11 cellular contexts compared by ENCODE assay signal in genomic region chr2:59893612-59894011, GRCh38.
"Had no signal": no experiment of that assay in that cellular context is flagged by ENCODE, and none has a peak within 500 bp of the region (broad histone marks: within the 10 kb centered on the region; RNA-seq: fewer than 3 reads in every experiment).

No MANE protein-coding gene starts in this region.

- H3K36me3 ChIP-seq: HAP-1 had no signal

- H3K4me1 ChIP-seq: HAP-1 had no signal

- ATAC-seq: GM23338, HCT116 had no signal

- H3K4me3 ChIP-seq: GM23248, GM23338, HAP-1 had no signal

- DNase-seq: GM23248, GOT3, H7, H9, HCEC 1CT, HFFc6 had no signal

- H3K4me2 ChIP-seq: GM23338 had no signal

- H3K9me3 ChIP-seq: HAP-1 had no signal

- H2AFZ ChIP-seq: GM23248, GM23338 had no signal

- FAIRE-seq: H1, H54 had no signal

- H3K27ac ChIP-seq: GM23248 had no signal

- H3K9ac ChIP-seq: GM23248 had no signal
